ENCODE assay signal across 2 cellular contexts in the genomic region with DNA sequence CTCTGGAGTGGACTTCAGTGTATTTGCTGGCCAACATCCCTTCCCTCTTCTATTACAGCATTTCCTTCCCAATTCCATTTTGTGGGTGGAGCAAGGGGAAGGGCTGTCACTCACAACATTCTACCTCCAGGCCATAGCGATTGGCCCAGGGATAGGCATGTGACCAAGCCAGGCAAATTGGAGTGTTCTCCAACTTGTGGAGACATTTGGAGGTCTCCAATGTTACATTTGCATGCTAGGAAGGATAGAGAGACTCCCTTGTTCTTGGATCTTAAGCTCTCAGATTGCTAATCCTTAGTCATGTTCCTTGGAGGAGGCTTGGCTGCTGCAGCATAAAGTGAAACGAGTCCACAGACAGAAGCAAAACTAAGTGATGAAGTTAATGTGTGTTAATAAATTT.
TF ChIP-seq lines count a peak whose summit lies in the region.

No MANE protein-coding gene starts in this region.

TF ChIP-seq in HCT116, 20 proteins besides CTCF, POLR2A, EP300 and RAD21 (continued from another document):
- TF ChIP-seq EZH2phosphoT487 (IDR thresholded peaks at IDR 0.05; ENCODE audit: borderline replicate concordance) (no peak), ELF1 (IDR thresholded peaks at IDR 0.05; ENCODE audit: borderline replicate concordance, low read depth) (no peak), CEBPB (IDR thresholded peaks at IDR 0.05; ENCODE audit: low read depth) (no peak), EZH2 (IDR thresholded peaks at IDR 0.05) (no peak), POLR2AphosphoS5 (IDR thresholded peaks at IDR 0.05; ENCODE audit: low read depth, low read length) (no peak), SRF (IDR thresholded peaks at IDR 0.05; ENCODE audit: low read depth) (no peak), JUND (IDR thresholded peaks at IDR 0.05) (no peak), ZFX (IDR thresholded peaks at IDR 0.05) (no peak)
- TF ChIP-seq, protein P1, sequence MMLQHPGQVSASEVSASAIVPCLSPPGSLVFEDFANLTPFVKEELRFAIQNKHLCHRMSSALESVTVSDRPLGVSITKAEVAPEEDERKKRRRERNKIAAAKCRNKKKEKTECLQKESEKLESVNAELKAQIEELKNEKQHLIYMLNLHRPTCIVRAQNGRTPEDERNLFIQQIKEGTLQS (IDR thresholded peaks at IDR 0.05) = no peak
- TF ChIP-seq, protein P2, sequence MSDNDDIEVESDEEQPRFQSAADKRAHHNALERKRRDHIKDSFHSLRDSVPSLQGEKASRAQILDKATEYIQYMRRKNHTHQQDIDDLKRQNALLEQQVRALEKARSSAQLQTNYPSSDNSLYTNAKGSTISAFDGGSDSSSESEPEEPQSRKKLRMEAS (IDR thresholded peaks at IDR 0.05) = no peak
- TF ChIP-seq, protein P3, sequence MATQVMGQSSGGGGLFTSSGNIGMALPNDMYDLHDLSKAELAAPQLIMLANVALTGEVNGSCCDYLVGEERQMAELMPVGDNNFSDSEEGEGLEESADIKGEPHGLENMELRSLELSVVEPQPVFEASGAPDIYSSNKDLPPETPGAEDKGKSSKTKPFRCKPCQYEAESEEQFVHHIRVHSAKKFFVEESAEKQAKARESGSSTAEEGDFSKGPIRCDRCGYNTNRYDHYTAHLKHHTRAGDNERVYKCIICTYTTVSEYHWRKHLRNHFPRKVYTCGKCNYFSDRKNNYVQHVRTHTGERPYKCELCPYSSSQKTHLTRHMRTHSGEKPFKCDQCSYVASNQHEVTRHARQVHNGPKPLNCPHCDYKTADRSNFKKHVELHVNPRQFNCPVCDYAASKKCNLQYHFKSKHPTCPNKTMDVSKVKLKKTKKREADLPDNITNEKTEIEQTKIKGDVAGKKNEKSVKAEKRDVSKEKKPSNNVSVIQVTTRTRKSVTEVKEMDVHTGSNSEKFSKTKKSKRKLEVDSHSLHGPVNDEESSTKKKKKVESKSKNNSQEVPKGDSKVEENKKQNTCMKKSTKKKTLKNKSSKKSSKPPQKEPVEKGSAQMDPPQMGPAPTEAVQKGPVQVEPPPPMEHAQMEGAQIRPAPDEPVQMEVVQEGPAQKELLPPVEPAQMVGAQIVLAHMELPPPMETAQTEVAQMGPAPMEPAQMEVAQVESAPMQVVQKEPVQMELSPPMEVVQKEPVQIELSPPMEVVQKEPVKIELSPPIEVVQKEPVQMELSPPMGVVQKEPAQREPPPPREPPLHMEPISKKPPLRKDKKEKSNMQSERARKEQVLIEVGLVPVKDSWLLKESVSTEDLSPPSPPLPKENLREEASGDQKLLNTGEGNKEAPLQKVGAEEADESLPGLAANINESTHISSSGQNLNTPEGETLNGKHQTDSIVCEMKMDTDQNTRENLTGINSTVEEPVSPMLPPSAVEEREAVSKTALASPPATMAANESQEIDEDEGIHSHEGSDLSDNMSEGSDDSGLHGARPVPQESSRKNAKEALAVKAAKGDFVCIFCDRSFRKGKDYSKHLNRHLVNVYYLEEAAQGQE (IDR thresholded peaks at IDR 0.05; ENCODE audit: low read depth) = no peak

TF ChIP-seq in Ishikawa, 13 proteins besides CTCF, POLR2A, EP300 and RAD21 (continued from another document):
- no peak for TF ChIP-seq ZBTB7A (IDR thresholded peaks at IDR 0.05; ENCODE audit: low read depth)
- TF ChIP-seq, protein P4, sequence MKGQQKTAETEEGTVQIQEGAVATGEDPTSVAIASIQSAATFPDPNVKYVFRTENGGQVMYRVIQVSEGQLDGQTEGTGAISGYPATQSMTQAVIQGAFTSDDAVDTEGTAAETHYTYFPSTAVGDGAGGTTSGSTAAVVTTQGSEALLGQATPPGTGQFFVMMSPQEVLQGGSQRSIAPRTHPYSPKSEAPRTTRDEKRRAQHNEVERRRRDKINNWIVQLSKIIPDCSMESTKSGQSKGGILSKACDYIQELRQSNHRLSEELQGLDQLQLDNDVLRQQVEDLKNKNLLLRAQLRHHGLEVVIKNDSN (IDR thresholded peaks at IDR 0.05) = 0 out of 2 replicates have a peak, but pooled peaks have one; percentile 49
- TF ChIP-seq YY1 (IDR thresholded peaks at IDR 0.05; ENCODE audit: low read depth) = no peak
